14 cellular contexts compared by ENCODE assay signal in the genomic region with DNA sequence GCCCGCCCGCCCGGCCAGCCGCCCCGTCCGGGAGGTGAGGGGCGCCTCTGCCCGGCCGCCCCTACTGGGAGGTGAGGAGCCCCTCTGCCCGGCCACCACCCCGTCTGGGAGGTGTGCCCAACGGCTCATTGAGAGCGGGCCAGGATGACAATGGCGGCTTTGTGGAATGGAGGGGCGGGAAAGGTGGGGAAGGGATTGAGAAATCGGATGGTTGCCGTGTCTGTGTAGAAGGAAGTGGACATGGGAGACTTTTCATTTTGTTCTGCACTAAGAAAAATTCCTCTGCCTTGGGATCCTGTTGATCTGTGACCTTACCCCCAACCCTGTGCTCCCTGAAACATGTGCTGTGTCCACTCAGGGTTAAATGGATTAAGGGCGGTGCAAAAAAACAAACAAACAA. TPM values are rescaled to one million over a fixed set of nuclear protein-coding genes. Genes with fewer than 3 reads are reported as not detected.
"Had no signal": no experiment of that assay in that cellular context is flagged by ENCODE, and none has a peak within 500 bp of the region (broad histone marks: within the 10 kb centered on the region; RNA-seq: fewer than 3 reads in every experiment).

No MANE protein-coding gene starts in this region.

RNA-seq across cellular contexts. Expression of gene WNT6, which starts 12.6 kb away (rescaled TPM):
- total RNA-seq: natural killer cell treated with Interleukin-12 subunit alpha and Interleukin-12 subunit beta and Interleukin-15 and Interleukin-18, amount 100 ng/mL, for 72 hours; upper lobe of right lung had no signal
- polyA plus RNA-seq: neural cell had no signal

RNA-seq across cellular contexts. Expression of gene PRKAG3, which starts 15.4 kb away (rescaled TPM):
- total RNA-seq: heart left ventricle; kidney epithelial cell; lung; mucosa of descending colon; naive thymus-derived CD4-positive, alpha-beta T cell; natural killer cell treated with Interleukin-12 subunit alpha and Interleukin-12 subunit beta and Interleukin-15 and Interleukin-18, amount 100 ng/mL, for 72 hours; osteocyte; sigmoid colon; upper lobe of right lung had no signal
- polyA plus RNA-seq: immature natural killer cell; naive thymus-derived CD4-positive, alpha-beta T cell; neural cell; sigmoid colon; small intestine had no signal

RNA-seq across cellular contexts. Expression of gene WNT10A, which starts 33.7 kb away (rescaled TPM):
- total RNA-seq: left ventricle myocardium inferior; natural killer cell treated with Interleukin-12 subunit alpha and Interleukin-12 subunit beta and Interleukin-15 and Interleukin-18, amount 100 ng/mL, for 72 hours; osteocyte; right cardiac atrium; sigmoid colon had no signal
- polyA plus RNA-seq: right cardiac atrium had no signal
